Comparison of ENCODE assay signal across 26 cellular contexts in the genomic region with DNA sequence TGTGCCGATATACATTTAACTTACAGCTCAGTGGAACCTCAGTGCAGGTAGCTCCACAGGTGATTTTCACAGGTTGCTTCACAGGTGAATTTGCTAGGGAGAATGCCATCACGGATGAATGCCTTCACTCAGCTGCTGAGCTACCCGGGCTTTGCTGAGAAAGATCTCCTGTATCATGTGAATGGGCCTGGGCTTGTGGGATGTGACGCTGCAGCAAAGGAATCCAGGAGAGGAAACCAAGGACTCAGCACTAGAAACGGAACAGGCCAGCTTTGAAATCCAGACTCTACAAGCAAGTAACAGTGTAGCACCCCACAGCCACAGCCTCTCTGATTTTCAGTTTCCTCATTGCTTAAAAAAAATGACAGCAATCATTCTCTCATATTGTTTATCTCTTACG.
"Had no signal": no experiment of that assay in that cellular context is flagged by ENCODE, and none has a peak within 500 bp of the region (broad histone marks: within the 10 kb centered on the region; RNA-seq: fewer than 3 reads in every experiment).

No MANE protein-coding gene starts in this region.

- H3K36me3 Mint-ChIP-seq: activated naive CD4-positive, alpha-beta T cell treated with anti-CD3 and anti-CD28 coated beads, Interleukin-2, amount 50 U/mL, for 72 hours; T-cell had no signal

- H3K27me3 Mint-ChIP-seq: activated B cell treated with CpG ODN at 0.5 μM for 24 hours had no signal

- H3K27ac ChIP-seq: brain microvascular endothelial cell, Peyer's patch, SK-N-MC had no signal

- H3K27me3 ChIP-seq: brain microvascular endothelial cell, Peyer's patch had no signal

- H3K9me3 Mint-ChIP-seq: activated B cell treated with CpG ODN at 0.5 μM for 24 hours; activated CD4-positive, alpha-beta T cell treated with anti-CD3 and anti-CD28 coated beads, Interleukin-2, amount 10 ng/mL, durations not matched to agents 24 days and 14 days; activated T-cell treated with anti-CD3 and anti-CD28 coated beads, Interleukin-2, amount 50 U/mL, for 4 hours; T-cell had no signal

- H3K4me1 Mint-ChIP-seq: activated B cell treated with CpG ODN at 0.5 μM for 24 hours; activated CD4-positive, alpha-beta T cell treated with anti-CD3 and anti-CD28 coated beads, Interleukin-2, amount 10 ng/mL, durations not matched to agents 24 days and 14 days; T-cell had no signal

- H3K4me3 ChIP-seq: K562, Peyer's patch, SK-N-MC had no signal

- DNase-seq: activated B cell treated with CpG ODN at 0.5 μM for 24 hours; activated CD4-positive, alpha-beta T cell treated with anti-CD3 and anti-CD28 coated beads for 1 hour; activated CD4-positive, alpha-beta T cell treated with anti-CD3 and anti-CD28 coated beads, Interleukin-2, amount 10 ng/mL, durations not matched to agents 24 days and 14 days; activated CD4-positive, alpha-beta T cell treated with anti-CD3 and anti-CD28 coated beads, Interleukin-2, amount 50 U/mL, for 48 hours; activated CD8-positive, alpha-beta memory T cell treated with anti-CD3 and anti-CD28 coated beads for 24 hours; activated effector memory CD4-positive, alpha-beta T cell treated with anti-CD3 and anti-CD28 coated beads, Interleukin-2, amount 50 U/mL, for 16 hours; activated naive CD4-positive, alpha-beta T cell treated with Interleukin-2 at 50 U/mL for 16 hours; activated T-cell treated with anti-CD3 and anti-CD28 coated beads, Interleukin-2, amount 50 U/mL, for 4 hours; brain microvascular endothelial cell; Karpas-422; MM.1S; NCI-H1105; NCI-H1436; NCI-H1694 treated with DMSO at 0.1 percent for 48 hours; NCI-H2081; NCI-H510A treated with DMSO at 0.1 percent for 48 hours; NCI-H69; NK-92 treated with Interleukin-12 subunit alpha and Interleukin-12 subunit beta, amount 100 ng/mL, for 24 hours; Peyer's patch; SHP77 treated with DMSO at 0.1 percent for 48 hours; T-cell; T-helper 2 cell; T1000 had no signal

- H3K27ac Mint-ChIP-seq: activated B cell treated with CpG ODN at 0.5 μM for 24 hours; activated CD4-positive, alpha-beta T cell treated with anti-CD3 and anti-CD28 coated beads, Interleukin-2, amount 10 ng/mL, durations not matched to agents 24 days and 14 days; activated naive CD4-positive, alpha-beta T cell treated with anti-CD3 and anti-CD28 coated beads, Interleukin-2, amount 50 U/mL, for 72 hours; T-cell had no signal

- H3K4me3 Mint-ChIP-seq: activated B cell treated with CpG ODN at 0.5 μM for 24 hours; activated CD4-positive, alpha-beta T cell treated with anti-CD3 and anti-CD28 coated beads, Interleukin-2, amount 10 ng/mL, durations not matched to agents 24 days and 14 days; activated T-cell treated with anti-CD3 and anti-CD28 coated beads, Interleukin-2, amount 50 U/mL, for 4 hours; T-cell had no signal

- ATAC-seq: activated naive CD4-positive, alpha-beta T cell treated with anti-CD3 and anti-CD28 coated beads, Interleukin-2, amount 50 U/mL, for 72 hours; activated T-cell treated with anti-CD3 and anti-CD28 coated beads, Interleukin-2, amount 50 U/mL, for 4 hours; K562; T-cell had no signal
